8 cellular contexts compared by ENCODE assay signal in genomic region chr4:123587983-123588494, GRCh38.
DNase-seq lines count a peak whose midpoint lies in the region; ATAC-seq and TF ChIP-seq lines count a peak whose summit lies in the region.

No MANE protein-coding gene starts in this region.

- CTCF ChIA-PET in mammary epithelial cell (lab: Charles Lee; ENCODE audit: low non-redundant PET): no interaction called here

- no peaks in the 10 kb centered on the region for H3F3A ChIP-seq in neural progenitor cell (ENCODE audit: low read depth)

- WGBS in mammary epithelial cell (ENCODE audit: low coverage, missing lambda C conversion rate): 8% methylated on average over 8 of the region's 8 CpGs

- peak overlapping the region; percentile 38 for H3K4me3 ChIP-seq in NB4 (ENCODE audit: low read depth, low read length)
- H3K4me3 ChIP-seq in mammary epithelial cell (replicated peaks in 1 of 3; ENCODE audit: insufficient read depth in 1 of 3, low read depth in 2 of 3, low read length in 3 of 3): no peak overlapping the region
- no peak overlapping the region for H3K4me3 ChIP-seq in neural progenitor cell

- H2AFZ ChIP-seq in mammary epithelial cell (ENCODE audit: low read depth, low read length) (peak overlapping the region; percentile 63), neural progenitor cell (replicated peaks) (no peak overlapping the region)

- H3K4me1 ChIP-seq in mammary epithelial cell (ENCODE audit: insufficient read depth, low read length): peaks cover 22% of the 10 kb centered on the region
- peaks cover 6% of the 10 kb centered on the region for H3K4me1 ChIP-seq in neural progenitor cell

- ATAC-seq in GM21381 (IDR thresholded peaks at IDR 0.05; ENCODE audit: unreplicated experiment): peak; percentile 30
- peak; percentile 18 to 34 (median 32) for ATAC-seq in natural killer cell

- H3K36me3 ChIP-seq in mammary epithelial cell (ENCODE audit: insufficient read depth, low read length): no peaks in the 10 kb centered on the region
- no peaks in the 10 kb centered on the region for H3K36me3 ChIP-seq in neural progenitor cell

- peak overlapping the region in 1 of 2 donors; percentile 38 for H3K27ac Mint-ChIP-seq in natural killer cell
- H3K27ac Mint-ChIP-seq in neural progenitor cell: no peak overlapping the region

- in situ Hi-C loops in mammary epithelial cell (cut with MboI; ENCODE audit: low sequenced_read_pairs in 2 of 2): no loop called here
- in situ Hi-C loops in G401 (cut with HindIII; ENCODE audit: low sequenced_read_pairs): no loop called here
- in situ Hi-C loops in GM13976 (cut with MboI; ENCODE audit: low sequenced_read_pairs, unreplicated experiment): no loop called here

- H3K4me3 Mint-ChIP-seq in natural killer cell (no peak overlapping the region), neural progenitor cell (no peak overlapping the region)

- dilution Hi-C loops in mammary epithelial cell (cut with HindIII; ENCODE audit: low sequenced_read_pairs): no loop called here

- BruUV-seq in mammary epithelial cell (replicated peaks; lab: Mats Ljungman, UMichigan): no TSS peak

- H3K27me3 ChIP-seq in mammary epithelial cell (ENCODE audit: insufficient read depth, low read length): no peaks in the 10 kb centered on the region
- no peaks in the 10 kb centered on the region for H3K27me3 ChIP-seq in neural progenitor cell

- peak overlapping the region; percentile 33 for H3K9ac ChIP-seq in mammary epithelial cell (ENCODE audit: insufficient read depth, low read length)
- no peak overlapping the region for H3K9ac ChIP-seq in neural progenitor cell

- H3K27me3 Mint-ChIP-seq in natural killer cell (ENCODE audit: low read depth in 2 of 2): no peaks in the 10 kb centered on the region
- H3K27me3 Mint-ChIP-seq in neural progenitor cell (ENCODE audit: insufficient read depth, low read depth): peaks cover 4% of the 10 kb centered on the region

- intact Hi-C loops in mammary epithelial cell (cut with micrococcal nuclease) (no loop called here), natural killer cell (cut with micrococcal nuclease) (no loop called here)

- peak overlapping the region; percentile 85 for H3K27ac ChIP-seq in mammary epithelial cell (ENCODE audit: insufficient read depth, low read depth, low read length)
- no peak overlapping the region for H3K27ac ChIP-seq in neural progenitor cell

- H4K20me1 ChIP-seq in mammary epithelial cell (ENCODE audit: insufficient read depth, low read length) (no peaks in the 10 kb centered on the region), neural progenitor cell (ENCODE audit: low read depth) (no peaks in the 10 kb centered on the region)

- TF ChIP-seq POLR2A in NB4 (IDR thresholded peaks at IDR 0.05; ENCODE audit: extremely low read depth, insufficient read length): no peak

- H3K79me2 ChIP-seq in mammary epithelial cell (ENCODE audit: insufficient read depth, low read length) (no peaks in the 10 kb centered on the region), neural progenitor cell (ENCODE audit: low read depth) (no peaks in the 10 kb centered on the region)

- no peaks in the 10 kb centered on the region for H3K9me3 Mint-ChIP-seq in natural killer cell
- peaks cover 4% of the 10 kb centered on the region for H3K9me3 Mint-ChIP-seq in neural progenitor cell

- H3K36me3 Mint-ChIP-seq in natural killer cell: no peaks in the 10 kb centered on the region
- peaks cover 3% of the 10 kb centered on the region for H3K36me3 Mint-ChIP-seq in neural progenitor cell

- H3K4me2 ChIP-seq in mammary epithelial cell (ENCODE audit: insufficient read depth, low read depth, low read length): peak overlapping the region; percentile 58
- H3K4me2 ChIP-seq in neural progenitor cell: no peak overlapping the region

- no peaks in the 10 kb centered on the region for H3K9me3 ChIP-seq in mammary epithelial cell (replicated peaks; ENCODE audit: insufficient read depth, low read length)
- no peaks in the 10 kb centered on the region for H3K9me3 ChIP-seq in neural progenitor cell (ENCODE audit: low read depth)

- no peak for TF ChIP-seq CTCF in NB4 (IDR thresholded peaks at IDR 0.05; ENCODE audit: low read depth, low read length)
- TF ChIP-seq CTCF in mammary epithelial cell (conservative IDR thresholded peaks at IDR 0.05 in 1 of 2, IDR thresholded peaks at IDR 0.05 in 1 of 2; ENCODE audit: extremely low read depth in 1 of 2, insufficient read depth in 1 of 2, low read depth in 1 of 2, low read length in 2 of 2): no peak
- no peak for TF ChIP-seq CTCF in natural killer cell (IDR thresholded peaks at IDR 0.05)
- no peak for TF ChIP-seq CTCF in neural progenitor cell (IDR thresholded peaks at IDR 0.05)
- TF ChIP-seq CTCF in GM13976 (IDR thresholded peaks at IDR 0.05; ENCODE audit: borderline replicate concordance, control extremely low read depth, extremely low read depth, insufficient read depth, missing control alignments): no peak

- DNase-seq in A172 (ENCODE audit: low spot score): peak; percentile 80
- peak; percentile 50 for DNase-seq in NB4 (ENCODE audit: low read depth)
- DNase-seq in mammary epithelial cell: peak; percentile 94
- DNase-seq in natural killer cell: no peak
- DNase-seq in neural progenitor cell (ENCODE audit: low spot score): no peak
- no peak for DNase-seq in G401 (ENCODE audit: low spot score)
- DNase-seq in GM13976 (ENCODE audit: low spot score): no peak

- H3K4me1 Mint-ChIP-seq in natural killer cell: peaks cover 15 to 16% of the 10 kb centered on the region in 2 donors
- peaks cover 15% of the 10 kb centered on the region for H3K4me1 Mint-ChIP-seq in neural progenitor cell

Comparison
In these comparisons a context has a peak if more than half of its experiments do, and no peak if none do; other contexts are left out.
1. DNase-seq: peak in A172 (single experiment), NB4 (single experiment) and mammary epithelial cell (single experiment); none in natural killer cell (single experiment), neural progenitor cell (single experiment), G401 (single experiment) and GM13976 (single experiment).